In genomic region chr16:85612801-85613608, GRCh38 we compare ENCODE assay signal across 8 cellular contexts.
DNase-seq lines count a peak whose midpoint lies in the region; ATAC-seq lines count a peak whose summit lies in the region.

TSS of gene GSE1 (plus strand) at chr16:85613322. CDS start at chr16:85613392, 70 bp downstream.

- H3K4me3 ChIP-seq in effector memory CD4-positive, alpha-beta T cell (ENCODE audit: insufficient read depth, low read depth, low read length, poor library complexity, severe bottlenecking) = peak within 1 kb of the TSS; percentile 76

- H3K4me1 ChIP-seq in effector memory CD4-positive, alpha-beta T cell (ENCODE audit: control insufficient read depth, insufficient read depth, low read length, poor library complexity, severe bottlenecking) = peaks cover 56% of the 10 kb centered on the region

- ATAC-seq in GM19324 (IDR thresholded peaks at IDR 0.05; ENCODE audit: low FRiP score, unreplicated experiment) = peak; percentile 59
- ATAC-seq in HG03460 (IDR thresholded peaks at IDR 0.05; ENCODE audit: unreplicated experiment) = peak; percentile 41

- DNase-seq in CD1c-positive myeloid dendritic cell (ENCODE audit: extremely low spot score) (peak; percentile 91), NCI-H524 (lab: John Stamatoyannopoulos, UW) (peak; percentile 87 to 94), medulla oblongata (ENCODE audit: extremely low spot score) (peak; percentile 38)
- DNase-seq in activated CD4-positive, alpha-beta T cell treated with anti-CD3 and anti-CD28 coated beads, Interleukin-2, amount 50 U/mL, for 1 hour = peak; percentile 56
- DNase-seq in effector memory CD4-positive, alpha-beta T cell = peak; percentile 43 to 51 (median 45)
- DNase-seq in stimulated activated CD8-positive, alpha-beta memory T cell treated with anti-CD3 and anti-CD28 coated beads, Interleukin-7, amount 100 ng/mL, for 1 hour (ENCODE audit: low read depth in 2 of 2) = peak; percentile 25 to 27

- H3K9me3 ChIP-seq in effector memory CD4-positive, alpha-beta T cell (ENCODE audit: control insufficient read depth, low read length) = no peaks in the 10 kb centered on the region

- peak within 1 kb of the TSS; percentile 42 for H3K27ac ChIP-seq in effector memory CD4-positive, alpha-beta T cell (ENCODE audit: insufficient read depth, low read length, poor library complexity, severe bottlenecking)

- H3K36me3 ChIP-seq in effector memory CD4-positive, alpha-beta T cell (ENCODE audit: control insufficient read depth, insufficient read depth, low read length) = no peaks in the 10 kb centered on the region

- H3K27me3 ChIP-seq in effector memory CD4-positive, alpha-beta T cell (replicated peaks; ENCODE audit: control insufficient read depth, insufficient read depth, low read length, poor library complexity, severe bottlenecking) = no peaks in the 10 kb centered on the region

Comparison
In these comparisons a context has a peak if more than half of its experiments do, and no peak if none do; other contexts are left out.
1. Peak in every context shown above with its lines: DNase-seq, ATAC-seq, H3K4me3 ChIP-seq and H3K27ac ChIP-seq.
2. DNase-seq: peak in every context shown above with its lines; median percentile 91 in CD1c-positive myeloid dendritic cell; 90 in NCI-H524; 56 in activated CD4-positive, alpha-beta T cell treated with anti-CD3 and anti-CD28 coated beads, Interleukin-2, amount 50 U/mL, for 1 hour; 45 in effector memory CD4-positive, alpha-beta T cell; 38 in medulla oblongata; 26 in stimulated activated CD8-positive, alpha-beta memory T cell treated with anti-CD3 and anti-CD28 coated beads, Interleukin-7, amount 100 ng/mL, for 1 hour.